21 cellular contexts compared by ENCODE assay signal in the genomic region with DNA sequence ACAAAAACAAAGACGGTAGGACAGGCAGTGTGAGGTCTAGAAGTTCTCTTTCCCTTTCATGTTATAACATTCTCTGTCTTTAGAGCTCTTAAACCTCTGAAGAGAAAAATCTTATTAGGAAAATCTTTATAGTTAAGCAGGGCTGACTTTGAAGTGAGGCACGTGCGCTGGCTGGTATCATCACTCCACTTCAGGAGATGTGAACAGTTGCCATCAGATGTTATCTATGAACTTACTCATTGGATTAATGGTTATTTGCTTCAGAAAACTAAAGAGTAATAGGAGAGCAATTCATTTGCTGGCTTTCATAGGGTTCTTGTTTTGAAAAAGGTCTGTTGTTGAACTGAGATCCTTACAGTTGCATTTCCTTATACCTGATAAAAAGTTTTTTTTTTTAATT. TPM values are rescaled to one million over a fixed set of nuclear protein-coding genes. Genes with fewer than 3 reads are reported as not detected.
DNase-seq lines count a peak whose midpoint lies in the region; ATAC-seq and TF ChIP-seq lines count a peak whose summit lies in the region.
"Had no signal": no experiment of that assay in that cellular context is flagged by ENCODE, and none has a peak within 500 bp of the region (broad histone marks: within the 10 kb centered on the region; RNA-seq: fewer than 3 reads in every experiment).

No MANE protein-coding gene starts in this region.

- H3K27me3 ChIP-seq in DND-41 (ENCODE audit: insufficient read depth, low read length, poor library complexity) (no peaks in the 10 kb centered on the region), mammary epithelial cell (ENCODE audit: insufficient read depth, low read length) (no peaks in the 10 kb centered on the region)
- H3K27me3 ChIP-seq: ovary had no signal

- H3K4me1 ChIP-seq in DND-41 (ENCODE audit: insufficient read depth, low read length): peaks cover 8% of the 10 kb centered on the region; the same call in 1 of the 2 replicates
- peaks cover 29% of the 10 kb centered on the region for H3K4me1 ChIP-seq in HEK293 (ENCODE audit: control insufficient read depth, insufficient read depth, low read length)
- peaks cover 21% of the 10 kb centered on the region for H3K4me1 ChIP-seq in mammary epithelial cell (ENCODE audit: insufficient read depth, low read length)

- H4K20me1 ChIP-seq in DND-41 (ENCODE audit: insufficient read depth, low read length) (no peaks in the 10 kb centered on the region), mammary epithelial cell (ENCODE audit: insufficient read depth, low read length) (no peaks in the 10 kb centered on the region)

- DNase-seq in DND-41: no peak
- peak; percentile 52 for DNase-seq in mammary epithelial cell
- no peak for DNase-seq in neural crest cell (ENCODE audit: low read depth, low spot score)
- no peak for DNase-seq in NOMO-1 treated with dmso at 0.1 percent for 144 hours (lab: John Stamatoyannopoulos, UW; ENCODE audit: unreplicated experiment)
- DNase-seq in NCI-H1092 treated with DMSO at 0.1 percent for 48 hours (lab: John Stamatoyannopoulos, UW): no peak
- DNase-seq: activated CD4-positive, CD25-positive, alpha-beta regulatory T cell treated with anti-CD3 and anti-CD28 coated beads, Interleukin-2, amount 50 U/mL, for 72 hours; activated CD8-positive, alpha-beta memory T cell treated with anti-CD3 and anti-CD28 coated beads, Interleukin-2, amount 10 ng/mL, durations not matched to agents 7 days and 5 days; activated naive CD8-positive, alpha-beta T cell treated with anti-CD3 and anti-CD28 coated beads, Interleukin-2, amount 50 U/mL, for 24 hours; Karpas-422; NCI-H1436; NCI-H526; ovary; stimulated activated CD4-positive, alpha-beta T cell treated with anti-CD3 and anti-CD28 coated beads, Interleukin-4, amount 100 ng/mL, for 4 hours; stimulated activated CD8-positive, alpha-beta memory T cell treated with anti-CD3 and anti-CD28 coated beads, Interleukin-4, amount 100 ng/mL, for 48 hours had no signal

- H3K27me3 Mint-ChIP-seq in neural crest cell (ENCODE audit: low read depth): no peaks in the 10 kb centered on the region
- H3K27me3 Mint-ChIP-seq: activated CD8-positive, alpha-beta memory T cell treated with anti-CD3 and anti-CD28 coated beads, Interleukin-2, amount 10 ng/mL, durations not matched to agents 7 days and 5 days had no signal

- H3K4me3 Mint-ChIP-seq in neural crest cell: no peak overlapping the region
- H3K4me3 Mint-ChIP-seq: activated CD8-positive, alpha-beta memory T cell treated with anti-CD3 and anti-CD28 coated beads, Interleukin-2, amount 10 ng/mL, durations not matched to agents 7 days and 5 days; activated naive CD8-positive, alpha-beta T cell treated with anti-CD3 and anti-CD28 coated beads, Interleukin-2, amount 50 U/mL, for 24 hours had no signal

- no peak for TF ChIP-seq CTCF in DND-41 (IDR thresholded peaks at IDR 0.05; ENCODE audit: borderline replicate concordance, extremely low read depth, low read length, poor library complexity, severe bottlenecking)
- no peak for TF ChIP-seq CTCF in HEK293 (tag by site-specific recombination; IDR thresholded peaks at IDR 0.05)
- TF ChIP-seq CTCF in mammary epithelial cell (conservative IDR thresholded peaks at IDR 0.05 in 1 of 2, IDR thresholded peaks at IDR 0.05 in 1 of 2; ENCODE audit: extremely low read depth in 1 of 2, insufficient read depth in 1 of 2, low read depth in 1 of 2, low read length in 2 of 2): no peak
- no peak for TF ChIP-seq CTCF in neural crest cell (conservative IDR thresholded peaks at IDR 0.05)

- H3K9ac ChIP-seq in DND-41 (ENCODE audit: low read depth, low read length) (no peak overlapping the region), mammary epithelial cell (ENCODE audit: insufficient read depth, low read length) (no peak overlapping the region)

- dilution Hi-C loops in mammary epithelial cell (cut with HindIII; ENCODE audit: low sequenced_read_pairs): no loop called here

- in situ Hi-C loops in mammary epithelial cell (cut with MboI; ENCODE audit: low sequenced_read_pairs in 2 of 2): no loop called here

- intact Hi-C loops in mammary epithelial cell (cut with micrococcal nuclease): no loop called here

- no peak overlapping the region for H3K4me3 ChIP-seq in DND-41 (ENCODE audit: low read depth in 1 of 2, low read length in 2 of 2)
- no peak overlapping the region for H3K4me3 ChIP-seq in HEK293 (ENCODE audit: low read depth, low read length)
- H3K4me3 ChIP-seq in mammary epithelial cell (replicated peaks in 1 of 3; ENCODE audit: insufficient read depth in 1 of 3, low read depth in 2 of 3, low read length in 3 of 3): no peak overlapping the region
- H3K4me3 ChIP-seq: HAP-1, ovary, thoracic aorta had no signal

- ATAC-seq in DND-41 (ENCODE audit: insufficient read depth, low read depth): peak; percentile 35; the same call in 1 of the 3 replicates
- ATAC-seq in HG03025 (IDR thresholded peaks at IDR 0.05; ENCODE audit: low FRiP score, unreplicated experiment): no peak
- no peak for ATAC-seq in HG03342 (IDR thresholded peaks at IDR 0.05; ENCODE audit: unreplicated experiment)
- ATAC-seq: activated CD8-positive, alpha-beta memory T cell treated with anti-CD3 and anti-CD28 coated beads, Interleukin-2, amount 10 ng/mL, durations not matched to agents 7 days and 5 days; activated naive CD8-positive, alpha-beta T cell treated with anti-CD3 and anti-CD28 coated beads, Interleukin-2, amount 50 U/mL, for 24 hours had no signal

- peak overlapping the region; percentile 83 for H3K27ac Mint-ChIP-seq in neural crest cell (ENCODE audit: unreplicated experiment)
- H3K27ac Mint-ChIP-seq: activated CD8-positive, alpha-beta memory T cell treated with anti-CD3 and anti-CD28 coated beads, Interleukin-2, amount 10 ng/mL, durations not matched to agents 7 days and 5 days; activated naive CD8-positive, alpha-beta T cell treated with anti-CD3 and anti-CD28 coated beads, Interleukin-2, amount 50 U/mL, for 24 hours; activated T-helper 2 cell treated with anti-CD3 and anti-CD28 coated beads, Interferon-gamma antibody, Interleukin-2, Interleukin-4, amounts not matched to agents 10 μg/mL and 5 μg/mL and 100 μg/mL, durations not matched to agents 14 hours and 24 hours and 36 hours had no signal

- H3K27ac ChIP-seq in DND-41 (ENCODE audit: low read length) (no peak overlapping the region), HEK293 (ENCODE audit: extremely low read depth, low read depth, low read length) (no peak overlapping the region), mammary epithelial cell (ENCODE audit: insufficient read depth, low read depth, low read length) (no peak overlapping the region)
- H3K27ac ChIP-seq: ovary had no signal

- 79% methylated on average over 3 of the region's 3 CpGs for WGBS in mammary epithelial cell (ENCODE audit: low coverage, missing lambda C conversion rate)

- no peaks in the 10 kb centered on the region for H3K79me2 ChIP-seq in DND-41 (ENCODE audit: insufficient read depth, low read length)
- H3K79me2 ChIP-seq in mammary epithelial cell (ENCODE audit: insufficient read depth, low read length): peaks cover 92% of the 10 kb centered on the region

- H3K4me2 ChIP-seq in DND-41 (ENCODE audit: insufficient read depth, low read length): no peak overlapping the region
- no peak overlapping the region for H3K4me2 ChIP-seq in mammary epithelial cell (ENCODE audit: insufficient read depth, low read depth, low read length)

- H3K4me1 Mint-ChIP-seq in neural crest cell: peaks cover 13% of the 10 kb centered on the region

- H3K9me3 Mint-ChIP-seq in neural crest cell: no peaks in the 10 kb centered on the region
- H3K9me3 Mint-ChIP-seq: activated naive CD8-positive, alpha-beta T cell treated with anti-CD3 and anti-CD28 coated beads, Interleukin-2, amount 50 U/mL, for 24 hours; activated T-helper 2 cell treated with anti-CD3 and anti-CD28 coated beads, Interferon-gamma antibody, Interleukin-2, Interleukin-4, amounts not matched to agents 10 μg/mL and 5 μg/mL and 100 μg/mL, durations not matched to agents 14 hours and 24 hours and 36 hours had no signal

- POLR2A ChIA-PET in HEK293 (lab: Yijun Ruan, JAX): no interaction called here

- H3K9me3 ChIP-seq in DND-41 (ENCODE audit: insufficient read depth, low read length, severe bottlenecking) (no peaks in the 10 kb centered on the region), HEK293 (ENCODE audit: control insufficient read depth, insufficient read depth, low read depth, low read length) (no peaks in the 10 kb centered on the region), mammary epithelial cell (replicated peaks; ENCODE audit: insufficient read depth, low read length) (no peaks in the 10 kb centered on the region)
- H3K9me3 ChIP-seq: HAP-1, ovary, thoracic aorta had no signal

- H3K36me3 ChIP-seq in DND-41 (ENCODE audit: insufficient read depth, low read length) (no peaks in the 10 kb centered on the region), HEK293 (ENCODE audit: control insufficient read depth in 2 of 2, insufficient read depth in 1 of 2, low read length in 2 of 2) (no peaks in the 10 kb centered on the region), mammary epithelial cell (ENCODE audit: insufficient read depth, low read length) (no peaks in the 10 kb centered on the region)
- H3K36me3 ChIP-seq: HAP-1, ovary, thoracic aorta had no signal

- no peak overlapping the region for H2AFZ ChIP-seq in DND-41 (ENCODE audit: low read depth, low read length)
- H2AFZ ChIP-seq in mammary epithelial cell (ENCODE audit: low read depth, low read length): no peak overlapping the region

- no peaks in the 10 kb centered on the region for H3K36me3 Mint-ChIP-seq in neural crest cell (ENCODE audit: low read depth)

- CTCF ChIA-PET in HEK293 (lab: Yijun Ruan, JAX): interaction anchor here (0.6 kb wide), 1 partner anchor 13 kb away, joined by 3 read pairs; no protein-coding TSS in a partner anchor
- CTCF ChIA-PET in mammary epithelial cell (lab: Charles Lee; ENCODE audit: low non-redundant PET): no interaction called here

- no TSS peak for BruUV-seq in mammary epithelial cell (replicated peaks; lab: Mats Ljungman, UMichigan)

TF ChIP-seq in HEK293, 187 proteins besides CTCF, POLR2A, EP300 and RAD21 (continues in another document):
- no peak for TF ChIP-seq ZNF514 (tag by site-specific recombination; IDR thresholded peaks at IDR 0.05)
- no peak for TF ChIP-seq ZNF692 (tag by site-specific recombination; IDR thresholded peaks at IDR 0.05)
- TF ChIP-seq OSR2 (tag by site-specific recombination; IDR thresholded peaks at IDR 0.05): no peak
- no peak for TF ChIP-seq ZNF600 (tag by site-specific recombination; IDR thresholded peaks at IDR 0.05)

RNA-seq across cellular contexts. Expression of gene LRRTM2, which starts 25.7 kb away (rescaled TPM):
- 1 to 10 TPM; 1.1 to 1.2 TPM for total RNA-seq in mammary epithelial cell
- polyA plus RNA-seq in mammary epithelial cell: 0.76 TPM
- polyA minus RNA-seq in mammary epithelial cell: 0.47 TPM
- 0.84 and 1.3 TPM in 2 replicates for total RNA-seq in neural crest cell
- total RNA-seq: cardiac septum had no signal
